17 cellular contexts compared by ENCODE assay signal in genomic region chr2:95275601-95276243, GRCh38. TPM values are rescaled to one million over a fixed set of nuclear protein-coding genes. Genes with fewer than 3 reads are reported as not detected.
DNase-seq lines count a peak whose midpoint lies in the region; ATAC-seq, FAIRE-seq and TF ChIP-seq lines count a peak whose summit lies in the region.
"Had no signal": no experiment of that assay in that cellular context is flagged by ENCODE, and none has a peak within 500 bp of the region (broad histone marks: within the 10 kb centered on the region; RNA-seq: fewer than 3 reads in every experiment).

No MANE protein-coding gene starts in this region.

- peak in 1 of 4 donors; percentile 36 for ATAC-seq in pancreas
- no peak for ATAC-seq in GM18861 (IDR thresholded peaks at IDR 0.05; ENCODE audit: unreplicated experiment)
- ATAC-seq: activated naive CD4-positive, alpha-beta T cell treated with anti-CD3 and anti-CD28 coated beads, Interleukin-2, amount 50 U/mL, for 72 hours had no signal

- peak overlapping the region; percentile 60 to 61 for H3K4me3 ChIP-seq in esophagus (ENCODE audit: low read depth in 1 of 2, low read length in 2 of 2)
- peak overlapping the region in 2 of 4 donors; percentile 35 to 41 for H3K4me3 ChIP-seq in pancreas
- H3K4me3 ChIP-seq: SJSA1, testis had no signal

- no peak for FAIRE-seq in pancreas (lab: Jason Lieb, UNC)
- no peak for FAIRE-seq in GM12892 (lab: Jason Lieb, UNC)

- H3K9me3 ChIP-seq in esophagus (ENCODE audit: control insufficient read depth in 2 of 2, insufficient read depth in 1 of 2, low read depth in 1 of 2, low read length in 1 of 2), result no peaks in the 10 kb centered on the region
- no peaks in the 10 kb centered on the region for H3K9me3 ChIP-seq in pancreas
- H3K9me3 ChIP-seq: SJSA1, testis had no signal

- H3K27me3 ChIP-seq in esophagus (ENCODE audit: control insufficient read depth in 1 of 2, insufficient read depth in 2 of 2, low read length in 2 of 2), result no peaks in the 10 kb centered on the region
- no peaks in the 10 kb centered on the region for H3K27me3 ChIP-seq in pancreas
- H3K27me3 ChIP-seq: SJSA1, testis had no signal

- TF ChIP-seq POLR2A in GM12892 (IDR thresholded peaks at IDR 0.05; ENCODE audit: low read depth, low read length), result no peak

- H3K4me1 ChIP-seq in esophagus (ENCODE audit: control insufficient read depth in 2 of 2, insufficient read depth in 2 of 2, low read length in 1 of 2) (peaks cover 0 to 31% of the 10 kb centered on the region in 2 donors), pancreas (peaks cover 10 to 30% (median 12%) of the 10 kb centered on the region in 3 donors)
- H3K4me1 ChIP-seq: SJSA1, testis had no signal

- WGBS in esophagus, 2 donors, result 52 to 58% methylated on average over 26 to 28 of the region's 28 CpGs
- 75 to 83% methylated on average over 22 to 28 of the region's 28 CpGs for WGBS in pancreas, 2 donors

- DNase-seq in M059J (ENCODE audit: low read depth), result peak; percentile 74
- DNase-seq in pancreas, result peak in 5 of 6 donors; percentile 29 to 69 (median 39)
- DNase-seq in HuH-7 (ENCODE audit: low spot score), result no peak
- no peak for DNase-seq in NCI-H1694 (lab: John Stamatoyannopoulos, UW)
- DNase-seq in GM12892 (ENCODE audit: insufficient read length), result no peak
- DNase-seq: DMS153, hippocampal formation, MV-4-11, NCI-H2171, occipital lobe, testis had no signal

- intact Hi-C loops in pancreas (cut with DNase I), result loop anchor here in 1 of 3 donors (5.0 kb wide), 1 partner anchor 37 kb away; no protein-coding TSS in a partner anchor

- no peak for TF ChIP-seq CTCF in C4-2B (conservative IDR thresholded peaks at IDR 0.05)
- no peak for TF ChIP-seq CTCF in pancreas (IDR thresholded peaks at IDR 0.05)

- H3K27ac ChIP-seq in C4-2B (peak overlapping the region; percentile 98), esophagus (ENCODE audit: low read depth in 2 of 2, low read length in 1 of 2) (peak overlapping the region; percentile 93 to 97), pancreas (peak overlapping the region in 3 of 4 donors; percentile 38 to 78 (median 77))
- H3K27ac ChIP-seq: SJSA1, testis had no signal

- peaks cover 0 to 15% of the 10 kb centered on the region in 2 donors for H3K36me3 ChIP-seq in esophagus (ENCODE audit: control insufficient read depth in 2 of 2, insufficient read depth in 2 of 2, low read length in 1 of 2)
- no peaks in the 10 kb centered on the region for H3K36me3 ChIP-seq in pancreas
- H3K36me3 ChIP-seq: SJSA1 had no signal

RNA-seq across cellular contexts. Expression of gene PROM2, which starts 1.5 kb away (rescaled TPM):
- 2.9 and 3.6 TPM in 2 replicates for total RNA-seq in M059J (2014; rRNA removed; shearing (Covaris generic))
- polyA plus RNA-seq in esophagus (10 to 100 TPM; 56.0 to 82.4 TPM), pancreas (10 to 100 TPM in 1 of 2 donors, 1 to 10 TPM in 1; 8.3 to 12.5 TPM)
- total RNA-seq in pancreas, result 10 to 100 TPM in 5 of 6 donors, 1 to 10 TPM in 1; 9.5 to 20.4 (median 12.8) TPM
- 0.08 TPM for polyA plus RNA-seq in GM12892 (2012; ENCODE audit: missing spikeins)

RNA-seq across cellular contexts. Expression of gene KCNIP3, which starts 21.4 kb away (rescaled TPM):
- total RNA-seq in M059J (2014; rRNA removed; shearing (Covaris generic)), result 3.3 and 5.8 TPM in 2 replicates
- polyA plus RNA-seq in esophagus, result 1 to 10 TPM; 2.0 to 2.2 TPM
- total RNA-seq in pancreas, result 1 to 10 TPM; 3.5 to 7.5 (median 3.6) TPM
- polyA plus RNA-seq in pancreas, result 1 to 10 TPM; 3.5 to 4.5 TPM
- not detected for polyA plus RNA-seq in GM12892 (2012; ENCODE audit: missing spikeins)
- total RNA-seq: activated naive CD4-positive, alpha-beta T cell treated with anti-CD3 and anti-CD28 coated beads, Interleukin-2, amount 50 U/mL, for 72 hours; lung microvascular endothelial cell had no signal

Comparison
In these comparisons a context has a peak if more than half of its experiments do, and no peak if none do; other contexts are left out.
1. DNase-seq: peak in M059J (single experiment) and pancreas (5 of 6); none in HuH-7 (single experiment), NCI-H1694 (single experiment) and GM12892 (single experiment).
2. Peak in every context shown above with its lines, with median percentiles within 50 percentile points of each other: H3K27ac ChIP-seq.